Comparison of ENCODE assay signal across 14 cellular contexts in the genomic region with DNA sequence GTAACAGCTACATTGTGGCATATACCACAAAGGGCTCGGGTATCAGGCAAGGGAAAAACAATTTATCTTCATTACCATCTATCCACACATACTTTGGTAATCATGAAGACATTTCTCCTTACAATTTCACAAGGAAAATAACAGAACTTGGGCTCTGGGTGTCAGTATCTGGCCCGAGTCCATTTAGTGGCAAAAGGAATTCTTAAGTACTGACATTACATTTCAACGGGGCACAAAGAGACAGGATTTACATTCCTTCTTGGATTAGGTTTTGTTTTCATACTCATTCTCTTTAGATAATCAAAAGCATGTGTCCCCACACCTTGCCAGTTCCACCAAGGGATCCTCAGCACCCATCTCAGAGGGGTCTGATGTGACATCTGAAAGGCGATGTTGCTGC.
DNase-seq lines count a peak whose midpoint lies in the region; ATAC-seq and TF ChIP-seq lines count a peak whose summit lies in the region.
"Had no signal": no experiment of that assay in that cellular context is flagged by ENCODE, and none has a peak within 500 bp of the region (broad histone marks: within the 10 kb centered on the region; RNA-seq: fewer than 3 reads in every experiment).

No MANE protein-coding gene starts in this region.

- ATAC-seq in GM23338 (peak; percentile 32; the same call in 2 of the 3 replicates), HG02852 (IDR thresholded peaks at IDR 0.05; ENCODE audit: unreplicated experiment) (no peak)
- ATAC-seq: HepG2; left cardiac atrium; natural killer cell treated with Interleukin-12 subunit alpha and Interleukin-12 subunit beta and Interleukin-15 and Interleukin-18, amount 100 ng/mL, for 72 hours had no signal

- no peaks in the 10 kb centered on the region for H3F3A ChIP-seq in GM23338 (replicated peaks; ENCODE audit: low read depth)

- no peak overlapping the region for H3K27ac Mint-ChIP-seq in GM23338
- H3K27ac Mint-ChIP-seq: activated T-helper 1 cell treated with anti-CD3 and anti-CD28 coated beads, Interleukin-12 subunit alpha, Interleukin-12 subunit beta, Interleukin-2, Interleukin-4 antibody, amounts not matched to agents 30 ng/mL and 10 ng/mL and 1 ng/mL, durations not matched to agents 14 hours and 24 hours and 36 hours; natural killer cell treated with Interleukin-12 subunit alpha and Interleukin-12 subunit beta and Interleukin-15 and Interleukin-18, amount 100 ng/mL, for 72 hours had no signal

- H3K36me3 ChIP-seq in GM23338 (ENCODE audit: insufficient read depth) (no peaks in the 10 kb centered on the region), SJCRH30 (no peaks in the 10 kb centered on the region)
- H3K36me3 ChIP-seq: sigmoid colon had no signal

- H3K4me3 ChIP-seq in GM23338 (no peak overlapping the region), SJCRH30 (no peak overlapping the region), fibroblast of mammary gland (ENCODE audit: control insufficient read depth, low read depth, low read length) (no peak overlapping the region), skeletal muscle cell (ENCODE audit: low read depth, low read length) (no peak overlapping the region)
- H3K4me3 ChIP-seq: sigmoid colon had no signal

- H3K79me2 ChIP-seq in GM23338 (replicated peaks; ENCODE audit: insufficient read depth), result no peaks in the 10 kb centered on the region

- DNase-seq in GM23338 (ENCODE audit: low spot score), result no peak
- DNase-seq in SJCRH30, result no peak
- DNase-seq in fibroblast of mammary gland (ENCODE audit: low read depth), result peak; percentile 85
- DNase-seq in skeletal muscle cell (ENCODE audit: low read depth), result peak; percentile 84
- no peak for DNase-seq in mucosa of gallbladder (ENCODE audit: low spot score)
- DNase-seq in HuH-7 (ENCODE audit: low spot score), result no peak
- DNase-seq: left cardiac atrium, NCI-H524 treated with DMSO at 0.1 percent for 48 hours, sigmoid colon, T1000 had no signal

- no peaks in the 10 kb centered on the region for H3K27me3 Mint-ChIP-seq in GM23338 (ENCODE audit: insufficient read depth, low read depth, poor library complexity)

- no peak for TF ChIP-seq CTCF in GM23338 (conservative IDR thresholded peaks at IDR 0.05; ENCODE audit: low read depth in 2 of 2)
- TF ChIP-seq CTCF in fibroblast of mammary gland (conservative IDR thresholded peaks at IDR 0.05; ENCODE audit: control insufficient read depth, insufficient read depth, low read depth, low read length), result no peak

- peaks cover 1% of the 10 kb centered on the region; the same call in 1 of the 2 replicates for H3K9me2 ChIP-seq in GM23338 (ENCODE audit: insufficient read depth)

- no peaks in the 10 kb centered on the region for H4K20me1 ChIP-seq in GM23338 (replicated peaks; ENCODE audit: insufficient read depth)

- no peaks in the 10 kb centered on the region for H3K36me3 Mint-ChIP-seq in GM23338 (ENCODE audit: low read depth)
- H3K36me3 Mint-ChIP-seq: natural killer cell treated with Interleukin-12 subunit alpha and Interleukin-12 subunit beta and Interleukin-15 and Interleukin-18, amount 100 ng/mL, for 72 hours had no signal

- no peak overlapping the region for H3K4me3 Mint-ChIP-seq in GM23338
- H3K4me3 Mint-ChIP-seq: activated T-helper 1 cell treated with anti-CD3 and anti-CD28 coated beads, Interleukin-12 subunit alpha, Interleukin-12 subunit beta, Interleukin-2, Interleukin-4 antibody, amounts not matched to agents 30 ng/mL and 10 ng/mL and 1 ng/mL, durations not matched to agents 14 hours and 24 hours and 36 hours; natural killer cell treated with Interleukin-12 subunit alpha and Interleukin-12 subunit beta and Interleukin-15 and Interleukin-18, amount 100 ng/mL, for 72 hours had no signal

- H3K4me1 Mint-ChIP-seq in GM23338, result peaks cover 18% of the 10 kb centered on the region; the same call in 2 of the 3 replicates

- peaks cover 19% of the 10 kb centered on the region for H3K4me1 ChIP-seq in GM23338 (ENCODE audit: insufficient read depth)
- H3K4me1 ChIP-seq in SJCRH30, result peaks cover 44% of the 10 kb centered on the region

- no peaks in the 10 kb centered on the region for H3K9me3 ChIP-seq in SJCRH30 (replicated peaks)
- H3K9me3 ChIP-seq: sigmoid colon had no signal

- H3K27ac ChIP-seq in GM23338 (ENCODE audit: low read depth) (no peak overlapping the region), SJCRH30 (peak overlapping the region; percentile 16; the same call in 1 of the 2 replicates)

- H3K9me3 Mint-ChIP-seq in GM23338, result no peaks in the 10 kb centered on the region
- H3K9me3 Mint-ChIP-seq: activated T-helper 1 cell treated with anti-CD3 and anti-CD28 coated beads, Interleukin-12 subunit alpha, Interleukin-12 subunit beta, Interleukin-2, Interleukin-4 antibody, amounts not matched to agents 30 ng/mL and 10 ng/mL and 1 ng/mL, durations not matched to agents 14 hours and 24 hours and 36 hours; natural killer cell treated with Interleukin-12 subunit alpha and Interleukin-12 subunit beta and Interleukin-15 and Interleukin-18, amount 100 ng/mL, for 72 hours had no signal

- H3K27me3 ChIP-seq in GM23338 (ENCODE audit: insufficient read depth) (no peaks in the 10 kb centered on the region), SJCRH30 (no peaks in the 10 kb centered on the region)
- H3K27me3 ChIP-seq: sigmoid colon had no signal

- peak overlapping the region; percentile 69 for H2AFZ ChIP-seq in GM23338

- H3K4me2 ChIP-seq in GM23338, result peak overlapping the region; percentile 2

TF ChIP-seq in GM23338, 12 proteins besides CTCF, POLR2A, EP300 and RAD21 (continues in another document):
- TF ChIP-seq, protein P1, sequence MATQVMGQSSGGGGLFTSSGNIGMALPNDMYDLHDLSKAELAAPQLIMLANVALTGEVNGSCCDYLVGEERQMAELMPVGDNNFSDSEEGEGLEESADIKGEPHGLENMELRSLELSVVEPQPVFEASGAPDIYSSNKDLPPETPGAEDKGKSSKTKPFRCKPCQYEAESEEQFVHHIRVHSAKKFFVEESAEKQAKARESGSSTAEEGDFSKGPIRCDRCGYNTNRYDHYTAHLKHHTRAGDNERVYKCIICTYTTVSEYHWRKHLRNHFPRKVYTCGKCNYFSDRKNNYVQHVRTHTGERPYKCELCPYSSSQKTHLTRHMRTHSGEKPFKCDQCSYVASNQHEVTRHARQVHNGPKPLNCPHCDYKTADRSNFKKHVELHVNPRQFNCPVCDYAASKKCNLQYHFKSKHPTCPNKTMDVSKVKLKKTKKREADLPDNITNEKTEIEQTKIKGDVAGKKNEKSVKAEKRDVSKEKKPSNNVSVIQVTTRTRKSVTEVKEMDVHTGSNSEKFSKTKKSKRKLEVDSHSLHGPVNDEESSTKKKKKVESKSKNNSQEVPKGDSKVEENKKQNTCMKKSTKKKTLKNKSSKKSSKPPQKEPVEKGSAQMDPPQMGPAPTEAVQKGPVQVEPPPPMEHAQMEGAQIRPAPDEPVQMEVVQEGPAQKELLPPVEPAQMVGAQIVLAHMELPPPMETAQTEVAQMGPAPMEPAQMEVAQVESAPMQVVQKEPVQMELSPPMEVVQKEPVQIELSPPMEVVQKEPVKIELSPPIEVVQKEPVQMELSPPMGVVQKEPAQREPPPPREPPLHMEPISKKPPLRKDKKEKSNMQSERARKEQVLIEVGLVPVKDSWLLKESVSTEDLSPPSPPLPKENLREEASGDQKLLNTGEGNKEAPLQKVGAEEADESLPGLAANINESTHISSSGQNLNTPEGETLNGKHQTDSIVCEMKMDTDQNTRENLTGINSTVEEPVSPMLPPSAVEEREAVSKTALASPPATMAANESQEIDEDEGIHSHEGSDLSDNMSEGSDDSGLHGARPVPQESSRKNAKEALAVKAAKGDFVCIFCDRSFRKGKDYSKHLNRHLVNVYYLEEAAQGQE (IDR thresholded peaks at IDR 0.05; ENCODE audit: unreplicated experiment), result no peak

Comparison
In these comparisons a context has a peak if more than half of its experiments do, and no peak if none do; other contexts are left out.
1. DNase-seq: peak in fibroblast of mammary gland (single experiment) and skeletal muscle cell (single experiment); none in GM23338 (single experiment), SJCRH30 (0 of 2), mucosa of gallbladder (single experiment) and HuH-7 (single experiment).